ENCODE assay signal across 9 cellular contexts in genomic region chr12:51926718-51927117, GRCh38. TPM values are rescaled to one million over a fixed set of nuclear protein-coding genes. Genes with fewer than 3 reads are reported as not detected.
A peak's percentile ranks its signal among the peaks of the same experiment; 100 is the strongest.
DNase-seq lines count a peak whose midpoint lies in the region; ATAC-seq and TF ChIP-seq lines count a peak whose summit lies in the region.
"Had no signal": no experiment of that assay in that cellular context is flagged by ENCODE, and none has a peak within 500 bp of the region (broad histone marks: within the 10 kb centered on the region; RNA-seq: fewer than 3 reads in every experiment).

No MANE protein-coding gene starts in this region.

- intact Hi-C loops in cardiac septum (cut with DNase I), result no loop called here
- intact Hi-C loops in left cardiac atrium (cut with DNase I), result no loop called here

- H3K4me3 Mint-ChIP-seq in nephron, result no peak overlapping the region

- ATAC-seq in left cardiac atrium (no peak), HG03571 (IDR thresholded peaks at IDR 0.05; ENCODE audit: unreplicated experiment) (no peak)

- H3K36me3 Mint-ChIP-seq in nephron (ENCODE audit: low read depth), result no peaks in the 10 kb centered on the region

- no peaks in the 10 kb centered on the region for H3K9me3 Mint-ChIP-seq in nephron

- H3K4me3 ChIP-seq in cardiac fibroblast (replicated peaks in 1 of 2; ENCODE audit: low read depth in 2 of 2, low read length in 2 of 2), result no peak overlapping the region
- H3K4me3 ChIP-seq: dorsolateral prefrontal cortex had no signal

- H3K27me3 Mint-ChIP-seq in nephron (ENCODE audit: low read depth), result peaks cover 5% of the 10 kb centered on the region

- peak; percentile 39 for DNase-seq in cardiac septum (ENCODE audit: low spot score)
- no peak for DNase-seq in left cardiac atrium
- DNase-seq in T-helper 9 cell, result peak; percentile 29
- peak; percentile 68 to 70 for DNase-seq in cardiac fibroblast (ENCODE audit: low read depth in 2 of 2)
- no peak for DNase-seq in cerebellar nuclear complex (lab: John Stamatoyannopoulos, UW)
- DNase-seq in kidney glomerular epithelial cell (lab: John Stamatoyannopoulos, UW), result no peak

- TF ChIP-seq CTCF in cardiac fibroblast (IDR thresholded peaks at IDR 0.05; ENCODE audit: low read depth, low read length) (peak; percentile 70), nephron (IDR thresholded peaks at IDR 0.05; ENCODE audit: unreplicated experiment in 3 of 3) (peak; percentile 20 to 48 (median 32))

- peaks cover 31% of the 10 kb centered on the region for H3K4me1 Mint-ChIP-seq in nephron

- no peak overlapping the region for H3K27ac Mint-ChIP-seq in nephron

RNA-seq across cellular contexts. Expression of gene ACVRL1, which starts 19.4 kb away (rescaled TPM):
- total RNA-seq in cardiac septum (31.1 TPM), left cardiac atrium (10 to 100 TPM; 44.0 to 65.2 TPM)

RNA-seq across cellular contexts. Expression of gene ACVR1B, which starts 24.8 kb away (rescaled TPM):
- 9.3 TPM for total RNA-seq in cardiac septum
- total RNA-seq in left cardiac atrium, result 10 to 100 TPM; 13.0 to 19.3 TPM

RNA-seq across cellular contexts. Expression of gene ANKRD33, which starts 38.8 kb away (rescaled TPM):
- not detected for total RNA-seq in cardiac septum
- total RNA-seq in left cardiac atrium, result not detected

Comparison
In these comparisons a context has a peak if more than half of its experiments do, and no peak if none do; other contexts are left out.
1. DNase-seq: peak in cardiac septum (single experiment), T-helper 9 cell (single experiment) and cardiac fibroblast (2 of 2); none in left cardiac atrium (single experiment), cerebellar nuclear complex (0 of 2) and kidney glomerular epithelial cell (single experiment).